Comparison of ENCODE assay signal across 20 cellular contexts in genomic region chr22:40019681-40020080, GRCh38. TPM values are rescaled to one million over a fixed set of nuclear protein-coding genes. Genes with fewer than 3 reads are reported as not detected.
DNase-seq lines count a peak whose midpoint lies in the region; ATAC-seq and TF ChIP-seq lines count a peak whose summit lies in the region.
"Had no signal": no experiment of that assay in that cellular context is flagged by ENCODE, and none has a peak within 500 bp of the region (broad histone marks: within the 10 kb centered on the region; RNA-seq: fewer than 3 reads in every experiment).

No MANE protein-coding gene starts in this region.

- ATAC-seq in RWPE2 (ENCODE audit: low read depth) (no peak), GM21515 (IDR thresholded peaks at IDR 0.05; ENCODE audit: unreplicated experiment) (no peak)
- ATAC-seq: GM23338 had no signal

- H3K4me3 ChIP-seq in RWPE2 (ENCODE audit: severe bottlenecking) (no peak overlapping the region), esophagus squamous epithelium (no peak overlapping the region), spleen (no peak overlapping the region)
- H3K4me3 ChIP-seq: GM23338 had no signal

- H3K36me3 ChIP-seq in RWPE2 (ENCODE audit: low read depth): peaks cover 22% of the 10 kb centered on the region
- H3K36me3 ChIP-seq in esophagus squamous epithelium: peaks cover 0 to 25% (median 0%) of the 10 kb centered on the region in 3 donors
- no peaks in the 10 kb centered on the region for H3K36me3 ChIP-seq in spleen
- H3K36me3 ChIP-seq: BE2C had no signal

- DNase-seq in RWPE1 (ENCODE audit: low spot score): no peak
- DNase-seq in RWPE2 (ENCODE audit: low spot score): no peak
- DNase-seq in esophagus squamous epithelium (lab: John Stamatoyannopoulos, UW): no peak
- peak; percentile 25 for DNase-seq in spleen
- no peak for DNase-seq in stimulated activated naive CD4-positive, alpha-beta T cell (lab: John Stamatoyannopoulos, UW)
- DNase-seq: ACHN; BE2C; C1 segment of cervical spinal cord; CD4-positive, CD25-positive, alpha-beta regulatory T cell; COR-L47; DMS 273 treated with DMSO at 0.1 percent for 48 hours; DMS53; DND-41; EL; HCEC 1CT had no signal

- H3K9me3 ChIP-seq in RWPE2 (ENCODE audit: severe bottlenecking): no peaks in the 10 kb centered on the region
- no peaks in the 10 kb centered on the region for H3K9me3 ChIP-seq in esophagus squamous epithelium
- no peaks in the 10 kb centered on the region for H3K9me3 ChIP-seq in spleen
- H3K9me3 ChIP-seq: BE2C had no signal

- TF ChIP-seq POLR2A in esophagus squamous epithelium (IDR thresholded peaks at IDR 0.05) (no peak), spleen (IDR thresholded peaks at IDR 0.05) (no peak)

- H3K27me3 ChIP-seq in RWPE2 (ENCODE audit: insufficient read depth, poor library complexity, severe bottlenecking): no peaks in the 10 kb centered on the region
- peaks cover 0 to 8% (median 0%) of the 10 kb centered on the region in 4 donors for H3K27me3 ChIP-seq in esophagus squamous epithelium
- H3K27me3 ChIP-seq in spleen (replicated peaks in 1 of 7): peaks cover 0 to 6% (median 0%) of the 10 kb centered on the region in 7 donors
- H3K27me3 ChIP-seq: BE2C had no signal

- TF ChIP-seq CTCF in RWPE1 (conservative IDR thresholded peaks at IDR 0.05; ENCODE audit: low read depth) (no peak), RWPE2 (IDR thresholded peaks at IDR 0.05; ENCODE audit: poor library complexity, severe bottlenecking) (no peak), esophagus squamous epithelium (IDR thresholded peaks at IDR 0.05) (no peak), spleen (IDR thresholded peaks at IDR 0.05 in 8 of 11, conservative IDR thresholded peaks at IDR 0.05 in 3 of 11) (no peak)

- POLR2A ChIA-PET in RWPE1 (lab: Yijun Ruan, JAX; ENCODE audit: low non-redundant PET): no interaction called here

- WGBS in esophagus squamous epithelium, 2 donors: 40 to 70% methylated on average over 1 to 4 of the region's 9 CpGs
- 90 to 95% (median 93%) methylated on average over 7 to 9 of the region's 9 CpGs for WGBS in spleen, 5 donors

- intact Hi-C loops in esophagus squamous epithelium (cut with DNase I): no loop called here
- intact Hi-C loops in spleen (cut with DNase I; ENCODE audit: low total_unique reads): no loop called here

- H3K4me1 ChIP-seq in RWPE2 (ENCODE audit: insufficient read depth, poor library complexity, severe bottlenecking) (peaks cover 35% of the 10 kb centered on the region), esophagus squamous epithelium (peaks cover 8 to 100% (median 83%) of the 10 kb centered on the region in 3 donors), spleen (peaks cover 0 to 5% (median 4%) of the 10 kb centered on the region in 6 donors)
- H3K4me1 ChIP-seq: BE2C had no signal

- CTCF ChIA-PET in RWPE1 (lab: Yijun Ruan, JAX): interaction anchor here (0.6 to 1.2 kb wide), 2 partner anchors 10 to 20 kb away, joined by 3 read pairs; no protein-coding TSS in a partner anchor

- H3K27ac ChIP-seq in RWPE1: peak overlapping the region; percentile 56
- peak overlapping the region; percentile 9 for H3K27ac ChIP-seq in RWPE2 (ENCODE audit: poor library complexity, severe bottlenecking)
- H3K27ac ChIP-seq in esophagus squamous epithelium: peak overlapping the region; percentile 5 to 84 (median 66)
- H3K27ac ChIP-seq in spleen: no peak overlapping the region
- H3K27ac ChIP-seq: HL-60 had no signal

RNA-seq across cellular contexts. Expression of gene FAM83F, which starts 24.9 kb away (rescaled TPM):
- 10 to 100 TPM; 25.5 to 39.2 (median 29.6) TPM for total RNA-seq in esophagus squamous epithelium
- total RNA-seq in spleen: under 1 TPM in 6 of 7 donors, not detected in 1; 0.06 to 0.28 (median 0.18) TPM
- under 1 TPM in 2 of 3 donors, not detected in 1; 0.02 to 0.13 TPM for polyA plus RNA-seq in spleen

RNA-seq across cellular contexts. Expression of gene TMA7B, which starts 59.5 kb away (rescaled TPM):
- total RNA-seq in esophagus squamous epithelium: not detected
- 1 to 10 TPM; 1.5 to 4.2 (median 2.7) TPM for total RNA-seq in spleen
- polyA plus RNA-seq in spleen: under 1 TPM; 0.29 to 0.45 (median 0.35) TPM
- total RNA-seq: G401, GM23338, HT1080 had no signal
- polyA plus RNA-seq: GM23338 had no signal

Comparison
In these comparisons a context has a peak if more than half of its experiments do, and no peak if none do; other contexts are left out.
1. H3K27ac ChIP-seq: peak in RWPE1 (single experiment), RWPE2 (single experiment) and esophagus squamous epithelium (4 of 4); none in spleen (0 of 8).
2. RNA of gene FAM83F, which starts 24.9 kb away (total RNA-seq): 25.5 to 39.2 TPM in esophagus squamous epithelium; 0.06 to 0.28 TPM in spleen; every median in the first group is over 10 times any median in the second.